Comparison of ENCODE assay signal across 20 cellular contexts in the genomic region with DNA sequence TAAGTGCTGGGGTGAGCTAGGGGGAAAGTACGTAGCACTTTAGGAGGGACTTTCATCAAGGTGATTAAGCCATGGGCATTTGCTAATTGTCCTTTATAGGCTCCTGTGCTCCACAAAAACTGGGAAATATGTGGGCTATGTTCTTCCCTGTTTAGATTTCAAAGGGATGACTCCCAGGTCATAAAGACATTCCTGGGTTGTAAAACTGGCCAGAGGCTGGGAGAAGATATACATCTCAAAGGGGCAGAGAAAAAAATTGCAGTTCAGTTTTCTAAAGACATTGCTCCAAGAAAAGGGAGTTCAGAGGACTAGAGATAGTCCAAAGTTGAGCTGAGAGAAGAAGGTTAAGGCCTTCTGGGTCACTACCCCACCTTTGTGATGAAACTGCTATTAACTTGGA.
"Had no signal": no experiment of that assay in that cellular context is flagged by ENCODE, and none has a peak within 500 bp of the region (broad histone marks: within the 10 kb centered on the region; RNA-seq: fewer than 3 reads in every experiment).

No MANE protein-coding gene starts in this region.

- H3K4me3 ChIP-seq: colonic mucosa, gastrocnemius medialis, heart right ventricle, lower lobe of right lung, prostate gland, tibial nerve, uterus had no signal

- H3K9me3 Mint-ChIP-seq: activated CD4-positive, alpha-beta T cell treated with anti-CD3 and anti-CD28 coated beads, Interleukin-2, amount 10 ng/mL, durations not matched to agents 24 days and 14 days; activated naive CD4-positive, alpha-beta T cell treated with anti-CD3 and anti-CD28 coated beads for 36 hours; activated naive CD8-positive, alpha-beta T cell treated with anti-CD3 and anti-CD28 coated beads, Interleukin-2, amount 50 U/mL, for 24 hours; central memory CD8-positive, alpha-beta T cell; stimulated activated naive CD8-positive, alpha-beta T cell treated with anti-CD3 and anti-CD28 coated beads, Interleukin-15, Interleukin-2, amounts not matched to agents 100 ng/mL and 50 ng/mL, for 24 hours had no signal

- H3K27me3 Mint-ChIP-seq: activated CD4-positive, alpha-beta T cell treated with anti-CD3 and anti-CD28 coated beads, Interleukin-2, amount 10 ng/mL, durations not matched to agents 24 days and 14 days; activated CD8-positive, alpha-beta T cell treated with anti-CD3 and anti-CD28 coated beads for 36 hours; activated naive CD8-positive, alpha-beta T cell treated with anti-CD3 and anti-CD28 coated beads, Interleukin-2, amount 50 U/mL, for 24 hours; central memory CD8-positive, alpha-beta T cell; stimulated activated naive CD8-positive, alpha-beta T cell treated with anti-CD3 and anti-CD28 coated beads, Interleukin-15, Interleukin-2, amounts not matched to agents 100 ng/mL and 50 ng/mL, for 24 hours had no signal

- H3K4me1 ChIP-seq: colonic mucosa, gastrocnemius medialis, heart right ventricle, lower lobe of right lung, prostate gland, tibial nerve, uterus had no signal

- H3K36me3 ChIP-seq: colonic mucosa, gastrocnemius medialis, heart right ventricle, lower lobe of right lung, prostate gland, tibial nerve, uterus had no signal

- H3K4me1 Mint-ChIP-seq: activated CD4-positive, alpha-beta T cell treated with anti-CD3 and anti-CD28 coated beads, Interleukin-2, amount 10 ng/mL, durations not matched to agents 24 days and 14 days; activated naive CD8-positive, alpha-beta T cell treated with anti-CD3 and anti-CD28 coated beads, Interleukin-2, amount 50 U/mL, for 24 hours; central memory CD8-positive, alpha-beta T cell; neural crest cell had no signal

- H3K27ac ChIP-seq: colonic mucosa, gastrocnemius medialis, heart right ventricle, lower lobe of right lung, prostate gland, tibial nerve, uterus had no signal

- H3K27ac Mint-ChIP-seq: activated CD4-positive, alpha-beta T cell treated with anti-CD3 and anti-CD28 coated beads, Interleukin-2, amount 10 ng/mL, durations not matched to agents 24 days and 14 days; activated CD8-positive, alpha-beta T cell treated with anti-CD3 and anti-CD28 coated beads for 36 hours; activated naive CD4-positive, alpha-beta T cell treated with anti-CD3 and anti-CD28 coated beads for 36 hours; activated naive CD8-positive, alpha-beta T cell treated with anti-CD3 and anti-CD28 coated beads, Interleukin-2, amount 50 U/mL, for 24 hours; stimulated activated naive CD8-positive, alpha-beta T cell treated with anti-CD3 and anti-CD28 coated beads, Interleukin-15, Interleukin-2, amounts not matched to agents 100 ng/mL and 50 ng/mL, for 24 hours had no signal

- H3K9me3 ChIP-seq: colonic mucosa, gastrocnemius medialis, lower lobe of right lung, prostate gland, tibial nerve, uterus had no signal

- H3K4me3 Mint-ChIP-seq: activated CD4-positive, alpha-beta T cell treated with anti-CD3 and anti-CD28 coated beads, Interleukin-2, amount 10 ng/mL, durations not matched to agents 24 days and 14 days; activated CD8-positive, alpha-beta T cell treated with anti-CD3 and anti-CD28 coated beads for 36 hours; activated naive CD4-positive, alpha-beta T cell treated with anti-CD3 and anti-CD28 coated beads for 36 hours; activated naive CD8-positive, alpha-beta T cell treated with anti-CD3 and anti-CD28 coated beads, Interleukin-2, amount 50 U/mL, for 24 hours; central memory CD8-positive, alpha-beta T cell; neural crest cell; stimulated activated naive CD8-positive, alpha-beta T cell treated with anti-CD3 and anti-CD28 coated beads, Interleukin-15, Interleukin-2, amounts not matched to agents 100 ng/mL and 50 ng/mL, for 24 hours had no signal

- H3K27me3 ChIP-seq: colonic mucosa, gastrocnemius medialis, heart right ventricle, tibial nerve, uterus had no signal

- DNase-seq: activated CD4-positive, alpha-beta T cell treated with anti-CD3 and anti-CD28 coated beads, Interleukin-2, amount 10 ng/mL, durations not matched to agents 24 days and 14 days; activated CD8-positive, alpha-beta T cell treated with anti-CD3 and anti-CD28 coated beads for 36 hours; activated naive CD4-positive, alpha-beta T cell treated with anti-CD3 and anti-CD28 coated beads for 36 hours; activated naive CD8-positive, alpha-beta T cell treated with anti-CD3 and anti-CD28 coated beads, Interleukin-2, amount 50 U/mL, for 24 hours; activated T-cell treated with anti-CD3 and anti-CD28 coated beads, Interleukin-2, amount 50 U/mL, for 1 hour; aorta; colonic mucosa; effector CD4-positive, alpha-beta T cell; gastrocnemius medialis; heart right ventricle; lower lobe of right lung; right cardiac atrium; stimulated activated CD4-positive, alpha-beta T cell treated with anti-CD3 and anti-CD28 coated beads, Interleukin-2, amount 100 ng/mL, for 48 hours; T1000; uterus had no signal

- ATAC-seq: activated CD8-positive, alpha-beta T cell treated with anti-CD3 and anti-CD28 coated beads for 36 hours; activated naive CD8-positive, alpha-beta T cell treated with anti-CD3 and anti-CD28 coated beads, Interleukin-2, amount 50 U/mL, for 24 hours; gastrocnemius medialis; heart right ventricle; lower lobe of right lung; right cardiac atrium had no signal
